9 cellular contexts compared by ENCODE assay signal in genomic region chr2:28624798-28625701, GRCh38.
DNase-seq lines count a peak whose midpoint lies in the region; ATAC-seq and TF ChIP-seq lines count a peak whose summit lies in the region.
"Had no signal": no experiment of that assay in that cellular context is flagged by ENCODE, and none has a peak within 500 bp of the region (broad histone marks: within the 10 kb centered on the region; RNA-seq: fewer than 3 reads in every experiment).

No MANE protein-coding gene starts in this region.

- ATAC-seq in Right ventricle myocardium inferior (peak; percentile 67), body of pancreas (peak; percentile 56), lower lobe of right lung (peak; percentile 76 to 84)

- H3K27me3 ChIP-seq in body of pancreas, result no peaks in the 10 kb centered on the region
- H3K27me3 ChIP-seq in lower lobe of right lung (ENCODE audit: low read depth), result no peaks in the 10 kb centered on the region

- intact Hi-C loops in Right ventricle myocardium inferior (cut with DNase I), result loop anchor here (5.0 to 10.0 kb wide), 3 partner anchors 57 to 390 kb away; partner anchors contain the start of gene PPP1CB
- intact Hi-C loops in cardiac septum (cut with DNase I), result loop anchor here (2.0 kb wide), 2 partner anchors 16 to 78 kb away; no protein-coding TSS in a partner anchor
- intact Hi-C loops in body of pancreas (cut with DNase I), result no loop called here
- intact Hi-C loops in lower lobe of right lung (cut with DNase I), result no loop called here

- TF ChIP-seq CTCF in body of pancreas (IDR thresholded peaks at IDR 0.05) (peak in 1 of 7 experiments; percentile 7), lower lobe of right lung (IDR thresholded peaks at IDR 0.05) (no peak)

- H3K4me3 ChIP-seq in body of pancreas (no peak overlapping the region), lower lobe of right lung (no peak overlapping the region)

- H3K36me3 ChIP-seq in body of pancreas (replicated peaks in 1 of 2; ENCODE audit: insufficient read depth in 1 of 2, low read depth in 2 of 2), result no peaks in the 10 kb centered on the region
- H3K36me3 ChIP-seq in lower lobe of right lung, result no peaks in the 10 kb centered on the region

- DNase-seq in Right ventricle myocardium inferior (ENCODE audit: missing footprints) (no peak), cardiac septum (ENCODE audit: low spot score) (no peak), T-helper 2 cell (peak; percentile 34 to 79 (median 58)), body of pancreas (peak; percentile 74 to 90 (median 82)), lower lobe of right lung (peak; percentile 79), occipital lobe (lab: John Stamatoyannopoulos, UW) (no peak), EL (no peak)
- peak; percentile 31 for DNase-seq in stimulated activated CD8-positive, alpha-beta memory T cell treated with anti-CD3 and anti-CD28 coated beads, Interleukin-12 subunit alpha, Interleukin-12 subunit beta, amount 100 ng/mL, for 1 hour (ENCODE audit: low read depth)

- H3K4me1 ChIP-seq in body of pancreas, result peaks cover 72% of the 10 kb centered on the region
- peaks cover 51% of the 10 kb centered on the region for H3K4me1 ChIP-seq in lower lobe of right lung

- H3K9me3 ChIP-seq in body of pancreas (no peaks in the 10 kb centered on the region), lower lobe of right lung (no peaks in the 10 kb centered on the region)

- TF ChIP-seq POLR2A in body of pancreas (IDR thresholded peaks at IDR 0.05), result peak in 1 of 3 donors; percentile 31

- 48 to 49% methylated on average over 13 to 19 of the region's 19 CpGs for WGBS in body of pancreas, 2 donors

- peak overlapping the region; percentile 75 to 86 (median 78) for H3K27ac ChIP-seq in body of pancreas
- H3K27ac ChIP-seq in lower lobe of right lung, result peak overlapping the region; percentile 89
- H3K27ac ChIP-seq: C4-2B had no signal

Comparison
In these comparisons a context has a peak if more than half of its experiments do, and no peak if none do; other contexts are left out.
1. DNase-seq: peak in T-helper 2 cell (5 of 5), body of pancreas (4 of 4), lower lobe of right lung (single experiment) and stimulated activated CD8-positive, alpha-beta memory T cell treated with anti-CD3 and anti-CD28 coated beads, Interleukin-12 subunit alpha, Interleukin-12 subunit beta, amount 100 ng/mL, for 1 hour (single experiment); none in Right ventricle myocardium inferior (single experiment), cardiac septum (single experiment), occipital lobe (single experiment) and EL (single experiment).
2. intact Hi-C loops: an anchor here in Right ventricle myocardium inferior (5.0 to 10.0 kb wide) and cardiac septum (2.0 kb wide); none called in body of pancreas and lower lobe of right lung.
3. Peak in every context shown above with its lines, with median percentiles within 50 percentile points of each other: ATAC-seq.